ENCODE assay signal across 8 cellular contexts in the genomic region with DNA sequence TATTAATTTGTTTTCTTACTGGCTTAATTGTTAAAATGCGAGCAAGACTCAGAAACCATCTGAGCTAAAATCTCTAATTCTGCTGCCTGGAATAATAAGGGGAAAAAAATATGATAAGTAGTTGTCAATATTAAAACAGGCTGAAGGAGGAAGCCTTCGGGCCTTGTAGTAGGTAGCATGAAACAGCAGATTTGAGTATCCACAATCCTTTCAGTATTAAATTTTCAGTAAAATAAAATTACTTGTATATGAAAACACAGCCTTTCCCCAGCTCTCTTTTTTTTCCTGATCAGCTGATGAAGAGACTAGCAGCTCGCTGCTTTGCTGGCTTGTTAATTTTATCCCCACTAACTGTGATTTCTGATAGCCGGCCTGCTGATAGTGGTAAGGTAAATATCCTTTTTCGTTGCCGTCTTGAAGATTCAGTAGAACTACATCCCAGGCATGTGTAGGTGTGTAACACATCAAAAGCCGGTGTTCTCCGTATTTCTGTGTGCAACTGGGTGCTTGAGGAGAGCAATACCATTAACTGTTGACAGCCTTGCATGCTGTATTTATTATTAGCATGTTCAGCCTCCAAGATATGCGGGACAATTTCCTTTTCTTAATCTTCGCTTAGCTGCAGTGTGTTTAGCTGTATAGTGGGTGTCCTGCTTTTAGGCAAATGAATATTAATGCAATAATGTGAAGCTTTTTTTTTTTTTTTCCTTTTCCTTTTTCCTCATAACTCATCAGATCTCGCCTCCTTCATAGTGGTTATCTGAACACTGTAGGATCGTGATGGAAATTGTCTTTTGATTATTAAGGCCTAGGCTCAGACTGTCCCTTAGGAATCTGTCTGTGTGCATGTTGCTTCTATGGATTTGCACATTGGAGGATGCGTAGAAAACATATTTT.
DNase-seq lines count a peak whose midpoint lies in the region; ATAC-seq and TF ChIP-seq lines count a peak whose summit lies in the region.

No MANE protein-coding gene starts in this region.

- peaks cover 35% of the 10 kb centered on the region for H3K4me1 ChIP-seq in OCI-LY3 (ENCODE audit: low read length)

- no peak overlapping the region for H3K27ac ChIP-seq in OCI-LY3 (ENCODE audit: low read length)

- peaks cover 11% of the 10 kb centered on the region for H4K20me1 ChIP-seq in OCI-LY3 (ENCODE audit: insufficient read depth, low read length)

- H3K79me2 ChIP-seq in OCI-LY3 (ENCODE audit: low read length): peaks cover 91% of the 10 kb centered on the region

- no peak overlapping the region for H3K4me3 ChIP-seq in OCI-LY3 (ENCODE audit: low read length)

- H3K36me3 Mint-ChIP-seq in naive B cell: peaks cover 0 to 7% of the 10 kb centered on the region in 2 donors

- no peaks in the 10 kb centered on the region for H3K27me3 ChIP-seq in OCI-LY3 (ENCODE audit: low read depth, low read length)

- ATAC-seq in naive B cell (ENCODE audit: low read depth in 2 of 2) (no peak), HG02610 (IDR thresholded peaks at IDR 0.05; ENCODE audit: unreplicated experiment) (no peak), HG02763 (IDR thresholded peaks at IDR 0.05; ENCODE audit: unreplicated experiment) (no peak), HG02623 (IDR thresholded peaks at IDR 0.05; ENCODE audit: unreplicated experiment) (no peak)

- peak overlapping the region in 5 of 6 donors; percentile 15 to 91 (median 26) for H3K27ac Mint-ChIP-seq in naive B cell

- peak; percentile 6 for DNase-seq in GM04503 (ENCODE audit: low read depth)
- peak; percentile 22 for DNase-seq in dermis blood vessel endothelial cell
- DNase-seq in naive B cell: no peak
- DNase-seq in stimulated activated CD4-positive, alpha-beta T cell treated with anti-CD3 and anti-CD28 coated beads, Interleukin-4, amount 100 ng/mL, for 4 hours: no peak

- TF ChIP-seq CTCF in OCI-LY3 (IDR thresholded peaks at IDR 0.05; ENCODE audit: low read depth, low read length): no peak

- no peaks in the 10 kb centered on the region for H3K27me3 Mint-ChIP-seq in naive B cell

- no peaks in the 10 kb centered on the region for H3K9me3 ChIP-seq in OCI-LY3 (ENCODE audit: insufficient read depth, low read length)

- H3K9me3 Mint-ChIP-seq in naive B cell: no peaks in the 10 kb centered on the region

- H3K36me3 ChIP-seq in OCI-LY3 (replicated peaks; ENCODE audit: low read depth, low read length): peaks cover 34% of the 10 kb centered on the region

- H3K4me2 ChIP-seq in OCI-LY3 (ENCODE audit: low read length): peak overlapping the region; percentile 88

- no peak overlapping the region for H2AFZ ChIP-seq in OCI-LY3 (ENCODE audit: low read depth, low read length)

- H3K9ac ChIP-seq in OCI-LY3 (ENCODE audit: low read length): peak overlapping the region; percentile 62; the same call in 1 of the 2 replicates

- peak overlapping the region; percentile 57 to 88 (median 78) for H3K4me3 Mint-ChIP-seq in naive B cell

- H3K4me1 Mint-ChIP-seq in naive B cell: peaks cover 44 to 50% (median 45%) of the 10 kb centered on the region in 3 donors

Comparison
In these comparisons a context has a peak if more than half of its experiments do, and no peak if none do; other contexts are left out.
1. DNase-seq: peak in GM04503 (single experiment) and dermis blood vessel endothelial cell (single experiment); none in naive B cell (single experiment) and stimulated activated CD4-positive, alpha-beta T cell treated with anti-CD3 and anti-CD28 coated beads, Interleukin-4, amount 100 ng/mL, for 4 hours (0 of 2).